In the genomic region with DNA sequence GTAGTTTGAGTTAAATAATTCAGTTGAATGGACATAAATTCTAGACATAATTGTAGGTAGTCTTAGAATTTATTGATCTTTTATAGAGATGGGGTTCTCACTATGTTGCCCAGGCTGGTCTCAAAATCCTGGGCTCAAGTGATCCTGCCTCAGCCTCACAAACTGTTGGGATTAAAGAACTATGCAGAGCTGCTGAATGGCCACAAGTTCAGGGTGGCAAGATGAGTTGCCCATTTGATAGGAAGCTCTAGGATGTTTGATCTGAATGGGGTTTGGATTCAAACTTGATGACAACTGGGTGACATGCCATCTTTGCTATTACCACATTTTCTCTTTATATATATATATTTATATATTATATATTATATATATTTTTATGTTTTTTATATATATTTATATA, we compare ENCODE assay signal across 1 cellular context.
TF ChIP-seq lines count a peak whose summit lies in the region.

No MANE protein-coding gene starts in this region.

TF ChIP-seq in GM23338, 12 proteins besides CTCF, POLR2A, EP300 and RAD21:
- TF ChIP-seq CREB1 (CRISPR knock-in tag; IDR thresholded peaks at IDR 0.05; ENCODE audit: low read depth): no peak
- no peak for TF ChIP-seq EZH2phosphoT487 (IDR thresholded peaks at IDR 0.05; ENCODE audit: unreplicated experiment)
- TF ChIP-seq ZNF331 (CRISPR knock-in tag; IDR thresholded peaks at IDR 0.05; ENCODE audit: low read depth): no peak
- no peak for TF ChIP-seq NANOG (IDR thresholded peaks at IDR 0.05; ENCODE audit: borderline replicate concordance)
- no peak for TF ChIP-seq ZNF114 (CRISPR knock-in tag; IDR thresholded peaks at IDR 0.05)
- no peak for TF ChIP-seq EZH2 (IDR thresholded peaks at IDR 0.05; ENCODE audit: low read depth, unreplicated experiment)
- TF ChIP-seq POLR2AphosphoS5 (IDR thresholded peaks at IDR 0.05; ENCODE audit: low read depth): no peak
- TF ChIP-seq JUNB (IDR thresholded peaks at IDR 0.05; ENCODE audit: unreplicated experiment): no peak
- TF ChIP-seq ETS1 (IDR thresholded peaks at IDR 0.05): no peak
- TF ChIP-seq REST (IDR thresholded peaks at IDR 0.05; ENCODE audit: unreplicated experiment): no peak
- TF ChIP-seq STAT1 (IDR thresholded peaks at IDR 0.05; ENCODE audit: unreplicated experiment): no peak
- TF ChIP-seq, protein P1, sequence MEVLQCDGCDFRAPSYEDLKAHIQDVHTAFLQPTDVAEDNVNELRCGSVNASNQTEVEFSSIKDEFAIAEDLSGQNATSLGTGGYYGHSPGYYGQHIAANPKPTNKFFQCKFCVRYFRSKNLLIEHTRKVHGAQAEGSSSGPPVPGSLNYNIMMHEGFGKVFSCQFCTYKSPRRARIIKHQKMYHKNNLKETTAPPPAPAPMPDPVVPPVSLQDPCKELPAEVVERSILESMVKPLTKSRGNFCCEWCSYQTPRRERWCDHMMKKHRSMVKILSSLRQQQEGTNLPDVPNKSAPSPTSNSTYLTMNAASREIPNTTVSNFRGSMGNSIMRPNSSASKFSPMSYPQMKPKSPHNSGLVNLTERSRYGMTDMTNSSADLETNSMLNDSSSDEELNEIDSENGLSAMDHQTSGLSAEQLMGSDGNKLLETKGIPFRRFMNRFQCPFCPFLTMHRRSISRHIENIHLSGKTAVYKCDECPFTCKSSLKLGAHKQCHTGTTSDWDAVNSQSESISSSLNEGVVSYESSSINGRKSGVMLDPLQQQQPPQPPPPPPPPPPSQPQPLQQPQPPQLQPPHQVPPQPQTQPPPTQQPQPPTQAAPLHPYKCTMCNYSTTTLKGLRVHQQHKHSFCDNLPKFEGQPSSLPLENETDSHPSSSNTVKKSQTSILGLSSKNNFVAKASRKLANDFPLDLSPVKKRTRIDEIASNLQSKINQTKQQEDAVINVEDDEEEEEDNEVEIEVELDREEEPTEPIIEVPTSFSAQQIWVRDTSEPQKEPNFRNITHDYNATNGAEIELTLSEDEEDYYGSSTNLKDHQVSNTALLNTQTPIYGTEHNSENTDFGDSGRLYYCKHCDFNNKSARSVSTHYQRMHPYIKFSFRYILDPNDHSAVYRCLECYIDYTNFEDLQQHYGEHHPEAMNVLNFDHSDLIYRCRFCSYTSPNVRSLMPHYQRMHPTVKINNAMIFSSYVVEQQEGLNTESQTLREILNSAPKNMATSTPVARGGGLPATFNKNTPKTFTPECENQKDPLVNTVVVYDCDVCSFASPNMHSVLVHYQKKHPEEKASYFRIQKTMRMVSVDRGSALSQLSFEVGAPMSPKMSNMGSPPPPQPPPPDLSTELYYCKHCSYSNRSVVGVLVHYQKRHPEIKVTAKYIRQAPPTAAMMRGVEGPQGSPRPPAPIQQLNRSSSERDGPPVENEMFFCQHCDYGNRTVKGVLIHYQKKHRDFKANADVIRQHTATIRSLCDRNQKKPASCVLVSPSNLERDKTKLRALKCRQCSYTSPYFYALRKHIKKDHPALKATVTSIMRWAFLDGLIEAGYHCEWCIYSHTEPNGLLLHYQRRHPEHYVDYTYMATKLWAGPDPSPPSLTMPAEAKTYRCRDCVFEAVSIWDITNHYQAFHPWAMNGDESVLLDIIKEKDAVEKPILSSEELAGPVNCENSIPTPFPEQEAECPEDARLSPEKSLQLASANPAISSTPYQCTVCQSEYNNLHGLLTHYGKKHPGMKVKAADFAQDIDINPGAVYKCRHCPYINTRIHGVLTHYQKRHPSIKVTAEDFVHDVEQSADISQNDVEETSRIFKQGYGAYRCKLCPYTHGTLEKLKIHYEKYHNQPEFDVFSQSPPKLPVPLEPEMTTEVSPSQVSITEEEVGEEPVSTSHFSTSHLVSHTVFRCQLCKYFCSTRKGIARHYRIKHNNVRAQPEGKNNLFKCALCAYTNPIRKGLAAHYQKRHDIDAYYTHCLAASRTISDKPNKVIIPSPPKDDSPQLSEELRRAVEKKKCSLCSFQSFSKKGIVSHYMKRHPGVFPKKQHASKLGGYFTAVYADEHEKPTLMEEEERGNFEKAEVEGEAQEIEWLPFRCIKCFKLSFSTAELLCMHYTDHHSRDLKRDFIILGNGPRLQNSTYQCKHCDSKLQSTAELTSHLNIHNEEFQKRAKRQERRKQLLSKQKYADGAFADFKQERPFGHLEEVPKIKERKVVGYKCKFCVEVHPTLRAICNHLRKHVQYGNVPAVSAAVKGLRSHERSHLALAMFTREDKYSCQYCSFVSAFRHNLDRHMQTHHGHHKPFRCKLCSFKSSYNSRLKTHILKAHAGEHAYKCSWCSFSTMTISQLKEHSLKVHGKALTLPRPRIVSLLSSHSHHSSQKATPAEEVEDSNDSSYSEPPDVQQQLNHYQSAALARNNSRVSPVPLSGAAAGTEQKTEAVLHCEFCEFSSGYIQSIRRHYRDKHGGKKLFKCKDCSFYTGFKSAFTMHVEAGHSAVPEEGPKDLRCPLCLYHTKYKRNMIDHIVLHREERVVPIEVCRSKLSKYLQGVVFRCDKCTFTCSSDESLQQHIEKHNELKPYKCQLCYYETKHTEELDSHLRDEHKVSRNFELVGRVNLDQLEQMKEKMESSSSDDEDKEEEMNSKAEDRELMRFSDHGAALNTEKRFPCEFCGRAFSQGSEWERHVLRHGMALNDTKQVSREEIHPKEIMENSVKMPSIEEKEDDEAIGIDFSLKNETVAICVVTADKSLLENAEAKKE (CRISPR knock-in tag; IDR thresholded peaks at IDR 0.05): no peak
